In genomic region chr12:11821386-11821785, GRCh38 we compare ENCODE assay signal across 26 cellular contexts.
DNase-seq lines count a peak whose midpoint lies in the region; ATAC-seq lines count a peak whose summit lies in the region.
"Had no signal": no experiment of that assay in that cellular context is flagged by ENCODE, and none has a peak within 500 bp of the region (broad histone marks: within the 10 kb centered on the region; RNA-seq: fewer than 3 reads in every experiment).

No MANE protein-coding gene starts in this region.

- H3K27me3 ChIP-seq in CD4-positive, alpha-beta memory T cell (ENCODE audit: insufficient read depth, low read length), result no peaks in the 10 kb centered on the region
- H3K27me3 ChIP-seq: heart left ventricle, MG63, neural progenitor cell, testis, uterus had no signal

- intact Hi-C loops in activated CD4-positive, alpha-beta T cell treated with anti-CD3 and anti-CD28 coated beads, Interleukin-2, amount 10 ng/mL, durations not matched to agents 24 days and 14 days (cut with micrococcal nuclease), result no loop called here
- intact Hi-C loops in CD4-positive, alpha-beta memory T cell (cut with micrococcal nuclease), result no loop called here
- intact Hi-C loops in left ventricle myocardium superior (cut with micrococcal nuclease), result no loop called here

- ATAC-seq in activated naive CD8-positive, alpha-beta T cell treated with anti-CD3 and anti-CD28 coated beads, Interleukin-2, amount 50 U/mL, for 24 hours, result no peak
- ATAC-seq in left ventricle myocardium superior, result no peak
- ATAC-seq: activated CD8-positive, alpha-beta memory T cell treated with anti-CD3 and anti-CD28 coated beads, Interleukin-2, amount 10 ng/mL, durations not matched to agents 7 days and 5 days; sciatic nerve had no signal

- DNase-seq in activated CD4-positive, alpha-beta T cell treated with anti-CD3 and anti-CD28 coated beads, Interleukin-2, amount 10 ng/mL, durations not matched to agents 24 days and 14 days, result no peak
- DNase-seq in activated CD4-positive, alpha-beta T cell treated with anti-CD3 and anti-CD28 coated beads, Interleukin-2, amount 50 U/mL, for 48 hours, result no peak
- DNase-seq in CD4-positive, alpha-beta memory T cell, result no peak
- no peak for DNase-seq in activated naive CD8-positive, alpha-beta T cell treated with anti-CD3 and anti-CD28 coated beads, Interleukin-2, amount 50 U/mL, for 24 hours
- peak; percentile 12 for DNase-seq in retina
- no peak for DNase-seq in AG20443 (ENCODE audit: low spot score)
- no peak for DNase-seq in HK-2 (ENCODE audit: unreplicated experiment)
- DNase-seq in left ventricle myocardium superior, result no peak
- DNase-seq: activated CD8-positive, alpha-beta memory T cell treated with anti-CD3 and anti-CD28 coated beads, Interleukin-2, amount 10 ng/mL, durations not matched to agents 7 days and 5 days; COR-L47; effector memory CD8-positive, alpha-beta T cell; GDM1; HCEC 1CT; heart left ventricle; NCI-H2081 treated with DMSO at 0.1 percent for 48 hours; NCI-H748 treated with DMSO at 0.1 percent for 48 hours; OCI-M1; SK-N-SH; testis; uterus had no signal

- H3K36me3 ChIP-seq in CD4-positive, alpha-beta memory T cell (ENCODE audit: insufficient read depth, low read length), result no peaks in the 10 kb centered on the region
- H3K36me3 ChIP-seq: MG63, neural progenitor cell, uterus had no signal

- H3K9me3 ChIP-seq in CD4-positive, alpha-beta memory T cell (ENCODE audit: control insufficient read depth in 1 of 2, low read length in 2 of 2), result no peaks in the 10 kb centered on the region
- H3K9me3 ChIP-seq: heart left ventricle, MG63, SK-N-SH, testis, uterus had no signal

- H3K4me1 Mint-ChIP-seq in activated CD4-positive, alpha-beta T cell treated with anti-CD3 and anti-CD28 coated beads, Interleukin-2, amount 10 ng/mL, durations not matched to agents 24 days and 14 days, result peaks cover 57% of the 10 kb centered on the region
- peaks cover 35 to 54% (median 44%) of the 10 kb centered on the region in 4 donors for H3K4me1 Mint-ChIP-seq in CD4-positive, alpha-beta memory T cell
- peaks cover 48% of the 10 kb centered on the region for H3K4me1 Mint-ChIP-seq in activated naive CD8-positive, alpha-beta T cell treated with anti-CD3 and anti-CD28 coated beads, Interleukin-2, amount 50 U/mL, for 24 hours

- H3K4me1 ChIP-seq in CD4-positive, alpha-beta memory T cell (ENCODE audit: insufficient read depth, low read length), result peaks cover 33% of the 10 kb centered on the region
- H3K4me1 ChIP-seq: uterus had no signal

- H3K36me3 Mint-ChIP-seq in activated CD4-positive, alpha-beta T cell treated with anti-CD3 and anti-CD28 coated beads, Interleukin-2, amount 10 ng/mL, durations not matched to agents 24 days and 14 days (ENCODE audit: low read depth), result peaks cover 43% of the 10 kb centered on the region
- H3K36me3 Mint-ChIP-seq in CD4-positive, alpha-beta memory T cell, result peaks cover 14 to 27% of the 10 kb centered on the region in 2 donors
- peaks cover 12% of the 10 kb centered on the region for H3K36me3 Mint-ChIP-seq in activated naive CD8-positive, alpha-beta T cell treated with anti-CD3 and anti-CD28 coated beads, Interleukin-2, amount 50 U/mL, for 24 hours (ENCODE audit: low read depth)

- POLR2A ChIA-PET in CD4-positive, alpha-beta memory T cell (lab: Charles Lee; ENCODE audit: partially characterized antibody), result no interaction called here

- CTCF ChIA-PET in CD4-positive, alpha-beta memory T cell (lab: Charles Lee; ENCODE audit: partially characterized antibody), result no interaction called here

- H3K27ac ChIP-seq in CD4-positive, alpha-beta memory T cell (ENCODE audit: low read depth, low read length), result no peak overlapping the region
- H3K27ac ChIP-seq: testis, uterus had no signal

- peaks cover 4% of the 10 kb centered on the region for H3K9me3 Mint-ChIP-seq in activated CD4-positive, alpha-beta T cell treated with anti-CD3 and anti-CD28 coated beads, Interleukin-2, amount 10 ng/mL, durations not matched to agents 24 days and 14 days
- H3K9me3 Mint-ChIP-seq in CD4-positive, alpha-beta memory T cell, result no peaks in the 10 kb centered on the region
- no peaks in the 10 kb centered on the region for H3K9me3 Mint-ChIP-seq in activated naive CD8-positive, alpha-beta T cell treated with anti-CD3 and anti-CD28 coated beads, Interleukin-2, amount 50 U/mL, for 24 hours
- H3K9me3 Mint-ChIP-seq: activated naive CD4-positive, alpha-beta T cell treated with anti-CD3 and anti-CD28 coated beads for 36 hours; effector memory CD8-positive, alpha-beta T cell; neural progenitor cell had no signal

- no peak overlapping the region for H3K4me3 Mint-ChIP-seq in activated CD4-positive, alpha-beta T cell treated with anti-CD3 and anti-CD28 coated beads, Interleukin-2, amount 10 ng/mL, durations not matched to agents 24 days and 14 days
- peak overlapping the region in 3 of 8 donors; percentile 75 to 82 (median 79) for H3K4me3 Mint-ChIP-seq in CD4-positive, alpha-beta memory T cell
- H3K4me3 Mint-ChIP-seq in activated naive CD8-positive, alpha-beta T cell treated with anti-CD3 and anti-CD28 coated beads, Interleukin-2, amount 50 U/mL, for 24 hours, result no peak overlapping the region
- H3K4me3 Mint-ChIP-seq: activated CD8-positive, alpha-beta memory T cell treated with anti-CD3 and anti-CD28 coated beads, Interleukin-2, amount 10 ng/mL, durations not matched to agents 7 days and 5 days; activated naive CD4-positive, alpha-beta T cell treated with anti-CD3 and anti-CD28 coated beads for 36 hours; effector memory CD8-positive, alpha-beta T cell; neural progenitor cell had no signal

- H3K4me3 ChIP-seq in CD4-positive, alpha-beta memory T cell (ENCODE audit: low read length in 2 of 2), result no peak overlapping the region
- H3K4me3 ChIP-seq: coronary artery, heart left ventricle, lung, MG63, neural progenitor cell, testis, uterus had no signal

- no peaks in the 10 kb centered on the region for H3K27me3 Mint-ChIP-seq in activated CD4-positive, alpha-beta T cell treated with anti-CD3 and anti-CD28 coated beads, Interleukin-2, amount 10 ng/mL, durations not matched to agents 24 days and 14 days
- no peaks in the 10 kb centered on the region for H3K27me3 Mint-ChIP-seq in CD4-positive, alpha-beta memory T cell
- H3K27me3 Mint-ChIP-seq in activated naive CD8-positive, alpha-beta T cell treated with anti-CD3 and anti-CD28 coated beads, Interleukin-2, amount 50 U/mL, for 24 hours, result no peaks in the 10 kb centered on the region
- H3K27me3 Mint-ChIP-seq: activated CD8-positive, alpha-beta memory T cell treated with anti-CD3 and anti-CD28 coated beads, Interleukin-2, amount 10 ng/mL, durations not matched to agents 7 days and 5 days; effector memory CD8-positive, alpha-beta T cell had no signal

- peak overlapping the region; percentile 90 for H3K27ac Mint-ChIP-seq in activated CD4-positive, alpha-beta T cell treated with anti-CD3 and anti-CD28 coated beads, Interleukin-2, amount 10 ng/mL, durations not matched to agents 24 days and 14 days
- peak overlapping the region; percentile 23 to 96 (median 77) for H3K27ac Mint-ChIP-seq in CD4-positive, alpha-beta memory T cell
- peak overlapping the region; percentile 73 for H3K27ac Mint-ChIP-seq in activated naive CD8-positive, alpha-beta T cell treated with anti-CD3 and anti-CD28 coated beads, Interleukin-2, amount 50 U/mL, for 24 hours
- H3K27ac Mint-ChIP-seq: activated CD8-positive, alpha-beta memory T cell treated with anti-CD3 and anti-CD28 coated beads, Interleukin-2, amount 10 ng/mL, durations not matched to agents 7 days and 5 days; effector memory CD8-positive, alpha-beta T cell had no signal
